ENCODE assay signal across 13 cellular contexts in genomic region chr4:150348079-150348478, GRCh38.
DNase-seq lines count a peak whose midpoint lies in the region; ATAC-seq and TF ChIP-seq lines count a peak whose summit lies in the region.
"Had no signal": no experiment of that assay in that cellular context is flagged by ENCODE, and none has a peak within 500 bp of the region (broad histone marks: within the 10 kb centered on the region; RNA-seq: fewer than 3 reads in every experiment).

No MANE protein-coding gene starts in this region.

- peaks cover 23% of the 10 kb centered on the region for H3K4me1 Mint-ChIP-seq in HFFc6 (ENCODE audit: low read depth)
- no peaks in the 10 kb centered on the region for H3K4me1 Mint-ChIP-seq in activated T-helper 17 cell treated with anti-CD3 and anti-CD28 coated beads, Interleukin-2, amount 50 U/mL, for 72 hours

- no peak overlapping the region for H3K27ac ChIP-seq in A673 (ENCODE audit: low read depth, low read length, poor library complexity, severe bottlenecking)
- H3K27ac ChIP-seq: BLaER1 had no signal

- DNase-seq in A673 (ENCODE audit: low spot score) (peak; percentile 72), HFFc6 (peak; percentile 52), glomerular visceral epithelial cell (ENCODE audit: extremely low spot score) (peak; percentile 25), NCI-H2196 treated with DMSO at 0.1 percent for 48 hours (lab: John Stamatoyannopoulos, UW; ENCODE audit: unreplicated experiment) (no peak)
- no peak for DNase-seq in activated CD4-positive, alpha-beta T cell treated with anti-CD3 and anti-CD28 coated beads for 1 hour
- DNase-seq: central memory CD4-positive, alpha-beta T cell; KG1; NCI-H524 had no signal

- CTCF ChIA-PET in A673 (lab: Charles Lee), result no interaction called here

- no peak overlapping the region for H3K4me3 ChIP-seq in A673 (ENCODE audit: low read depth, low read length, poor library complexity, severe bottlenecking)
- H3K4me3 ChIP-seq: BLaER1 had no signal

- H3K27ac Mint-ChIP-seq in HFFc6, result 0 out of 2 replicates have a peak overlapping the region, but pooled peaks have one; percentile 13
- H3K27ac Mint-ChIP-seq in activated T-helper 17 cell treated with anti-CD3 and anti-CD28 coated beads, Interleukin-2, amount 50 U/mL, for 72 hours, result no peak overlapping the region
- H3K27ac Mint-ChIP-seq: mesothelial cell of epicardium had no signal

- peaks cover 19% of the 10 kb centered on the region for H3K4me1 ChIP-seq in A673 (ENCODE audit: insufficient read depth, low read length, poor library complexity, severe bottlenecking)
- H3K4me1 ChIP-seq: BLaER1 had no signal

- no TSS peak for BruUV-seq in A673 (replicated peaks; lab: Mats Ljungman, UMichigan)

- H3K9me3 ChIP-seq in A673 (ENCODE audit: low read depth, low read length, poor library complexity, severe bottlenecking), result no peaks in the 10 kb centered on the region
- H3K9me3 ChIP-seq: BLaER1 had no signal

- H3K27me3 Mint-ChIP-seq in HFFc6 (ENCODE audit: insufficient read depth), result no peaks in the 10 kb centered on the region
- no peaks in the 10 kb centered on the region for H3K27me3 Mint-ChIP-seq in activated T-helper 17 cell treated with anti-CD3 and anti-CD28 coated beads, Interleukin-2, amount 50 U/mL, for 72 hours

- POLR2A ChIA-PET in A673 (lab: Charles Lee; ENCODE audit: low non-redundant PET), result interaction anchor here (0.6 kb wide), 1 partner anchor 216 kb away, joined by 3 read pairs; no protein-coding TSS in a partner anchor

- peak; percentile 24 for ATAC-seq in activated T-helper 17 cell treated with anti-CD3 and anti-CD28 coated beads, Interleukin-2, amount 50 U/mL, for 72 hours (replicated peaks)
- no peak for ATAC-seq in HG03378 (IDR thresholded peaks at IDR 0.05; ENCODE audit: unreplicated experiment)
- no peak for ATAC-seq in HG03432 (IDR thresholded peaks at IDR 0.05; ENCODE audit: unreplicated experiment)

- peaks cover 5% of the 10 kb centered on the region; the same call in 1 of the 2 replicates for H3K36me3 Mint-ChIP-seq in HFFc6 (ENCODE audit: low read depth)
- peaks cover 40% of the 10 kb centered on the region for H3K36me3 Mint-ChIP-seq in activated T-helper 17 cell treated with anti-CD3 and anti-CD28 coated beads, Interleukin-2, amount 50 U/mL, for 72 hours (ENCODE audit: low read depth)

- intact Hi-C loops in A673 (cut with micrococcal nuclease; ENCODE audit: unreplicated experiment), result no loop called here

- no peaks in the 10 kb centered on the region for H3K27me3 ChIP-seq in A673 (replicated peaks; ENCODE audit: insufficient read depth, low read depth, low read length, poor library complexity)
- H3K27me3 ChIP-seq: BLaER1 had no signal

- no peaks in the 10 kb centered on the region for H3K9me3 Mint-ChIP-seq in HFFc6
- no peaks in the 10 kb centered on the region for H3K9me3 Mint-ChIP-seq in activated T-helper 17 cell treated with anti-CD3 and anti-CD28 coated beads, Interleukin-2, amount 50 U/mL, for 72 hours

- H3K4me3 Mint-ChIP-seq in HFFc6, result no peak overlapping the region
- no peak overlapping the region for H3K4me3 Mint-ChIP-seq in activated T-helper 17 cell treated with anti-CD3 and anti-CD28 coated beads, Interleukin-2, amount 50 U/mL, for 72 hours
- H3K4me3 Mint-ChIP-seq: mesothelial cell of epicardium had no signal

- TF ChIP-seq CTCF in A673 (conservative IDR thresholded peaks at IDR 0.05; ENCODE audit: low read depth, low read length) (no peak), HFFc6 (IDR thresholded peaks at IDR 0.05) (no peak)

- no peaks in the 10 kb centered on the region for H3K36me3 ChIP-seq in A673 (ENCODE audit: insufficient read depth, low read length, poor library complexity, severe bottlenecking)
- H3K36me3 ChIP-seq: BLaER1 had no signal

Comparison
In these comparisons a context has a peak if more than half of its experiments do, and no peak if none do; other contexts are left out.
1. DNase-seq: peak in A673 (single experiment), HFFc6 (single experiment) and glomerular visceral epithelial cell (single experiment); none in activated CD4-positive, alpha-beta T cell treated with anti-CD3 and anti-CD28 coated beads for 1 hour (single experiment) and NCI-H2196 treated with DMSO at 0.1 percent for 48 hours (single experiment).